17 cellular contexts compared by ENCODE assay signal in the genomic region with DNA sequence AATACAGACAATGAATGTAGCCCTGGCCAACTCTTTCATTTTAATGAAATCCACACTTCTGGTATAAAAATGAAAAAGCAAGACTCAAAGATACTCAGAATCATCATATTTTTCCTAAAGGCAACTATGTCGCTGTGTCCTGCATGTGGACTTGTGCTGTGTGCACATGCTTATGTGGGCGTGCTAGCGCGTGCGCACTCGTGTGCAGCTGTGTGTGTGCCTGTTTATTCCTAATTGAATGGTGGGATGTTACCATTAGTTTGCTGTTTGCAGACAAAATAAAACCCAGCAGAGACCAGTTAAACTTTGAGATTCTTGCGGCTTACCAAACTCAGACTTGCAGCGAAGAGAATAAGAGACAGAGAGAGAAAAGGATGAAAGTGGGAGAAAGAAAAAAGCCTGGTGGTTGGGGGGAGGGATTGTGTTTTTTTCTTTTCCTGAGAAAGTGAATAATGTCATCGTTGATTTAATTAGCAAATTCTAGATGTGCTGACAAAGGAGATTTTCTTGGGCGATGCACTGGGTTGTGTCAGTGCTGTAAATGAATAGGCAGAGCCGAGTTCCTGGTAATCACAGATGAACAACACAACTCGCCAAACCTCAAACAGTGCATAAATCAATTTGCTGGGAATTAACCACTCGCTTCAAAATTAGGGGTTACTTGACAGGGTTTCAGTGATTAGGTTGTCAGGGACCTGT. TPM values are rescaled to one million over a fixed set of nuclear protein-coding genes. Genes with fewer than 3 reads are reported as not detected.
A peak's percentile ranks its signal among the peaks of the same experiment; 100 is the strongest.
DNase-seq lines count a peak whose midpoint lies in the region; ATAC-seq, FAIRE-seq and TF ChIP-seq lines count a peak whose summit lies in the region.
"Had no signal": no experiment of that assay in that cellular context is flagged by ENCODE, and none has a peak within 500 bp of the region (broad histone marks: within the 10 kb centered on the region; RNA-seq: fewer than 3 reads in every experiment).

No MANE protein-coding gene starts in this region.

- peak overlapping the region; percentile 77 for H3K27ac Mint-ChIP-seq in nephron progenitor cell
- H3K27ac Mint-ChIP-seq in stimulated activated naive B cell treated with anti-CD40 and anti-IgM and Interleukin-4, amounts not matched to agents 10 μg/mL and 1 μg/mL and 100 μg/mL, for 72 hours, result no peak overlapping the region

- no peak overlapping the region for H3K4me3 Mint-ChIP-seq in nephron progenitor cell
- H3K4me3 Mint-ChIP-seq in stimulated activated naive B cell treated with anti-CD40 and anti-IgM and Interleukin-4, amounts not matched to agents 10 μg/mL and 1 μg/mL and 100 μg/mL, for 72 hours, result no peak overlapping the region

- H3K27ac ChIP-seq in HepG2 (ENCODE audit: extremely low read length, insufficient read depth, low read length) (no peak overlapping the region), right lobe of liver (no peak overlapping the region)
- H3K27ac ChIP-seq: RWPE1, SJCRH30 had no signal

- CTCF ChIA-PET in HepG2 (lab: Yijun Ruan, JAX; ENCODE audit: low intra/inter-chr PET ratio, low total read pairs), result no interaction called here

- TF ChIP-seq RAD21 in HepG2 (CRISPR knock-in tag; IDR thresholded peaks at IDR 0.05), result no peak

- no peak for FAIRE-seq in HepG2 (lab: Jason Lieb, UNC)
- FAIRE-seq: G401.6 had no signal

- peaks cover 18% of the 10 kb centered on the region for H3K27me3 Mint-ChIP-seq in nephron progenitor cell (ENCODE audit: low read depth, poor library complexity)
- H3K27me3 Mint-ChIP-seq in stimulated activated naive B cell treated with anti-CD40 and anti-IgM and Interleukin-4, amounts not matched to agents 10 μg/mL and 1 μg/mL and 100 μg/mL, for 72 hours, result peaks cover 6 to 23% of the 10 kb centered on the region in 2 donors

- DNase-seq in HepG2 (ENCODE audit: low spot score) (no peak), right lobe of liver (no peak), fibroblast of the conjunctiva (ENCODE audit: low read depth) (peak; percentile 10), nephron progenitor cell (no peak), Right ventricle myocardium superior (no peak), NCI-H446 treated with DMSO at 0.1 percent for 48 hours (lab: John Stamatoyannopoulos, UW) (no peak), lower leg skin (ENCODE audit: low spot score in 2 of 2) (no peak)
- DNase-seq in stimulated activated naive B cell treated with anti-CD40 and anti-IgM and Interleukin-4, amounts not matched to agents 10 μg/mL and 1 μg/mL and 100 μg/mL, for 72 hours, result no peak
- DNase-seq: C1 segment of cervical spinal cord, DND-41, GOT3, KBM-7, NCI-H774 had no signal

- TF ChIP-seq EP300 in HepG2 (IDR thresholded peaks at IDR 0.05; ENCODE audit: low read depth in 2 of 2, low read length in 2 of 2) (no peak), HepG2 (CRISPR knock-in tag; IDR thresholded peaks at IDR 0.05; ENCODE audit: borderline replicate concordance) (no peak)

- TF ChIP-seq CTCF in HepG2 (CRISPR knock-in tag; IDR thresholded peaks at IDR 0.05), result no peak
- no peak for TF ChIP-seq CTCF in right lobe of liver (IDR thresholded peaks at IDR 0.05)
- TF ChIP-seq CTCF in nephron progenitor cell (IDR thresholded peaks at IDR 0.05), result no peak
- TF ChIP-seq CTCF in lower leg skin (IDR thresholded peaks at IDR 0.05), result no peak

- no peak for TF ChIP-seq POLR2A in HepG2 (IDR thresholded peaks at IDR 0.05; ENCODE audit: insufficient read depth in 1 of 2, low read depth in 2 of 2, low read length in 2 of 2)
- no peak for TF ChIP-seq POLR2A in right lobe of liver (IDR thresholded peaks at IDR 0.05)
- TF ChIP-seq POLR2A in lower leg skin (IDR thresholded peaks at IDR 0.05), result no peak

- no peaks in the 10 kb centered on the region for H3K36me3 Mint-ChIP-seq in nephron progenitor cell (ENCODE audit: low read depth)
- no peaks in the 10 kb centered on the region for H3K36me3 Mint-ChIP-seq in stimulated activated naive B cell treated with anti-CD40 and anti-IgM and Interleukin-4, amounts not matched to agents 10 μg/mL and 1 μg/mL and 100 μg/mL, for 72 hours

- H3K4me3 ChIP-seq in HepG2 (replicated peaks in 1 of 3; ENCODE audit: insufficient read depth in 1 of 3, low read depth in 2 of 3, low read length in 3 of 3), result no peak overlapping the region
- no peak overlapping the region for H3K4me3 ChIP-seq in right lobe of liver
- H3K4me3 ChIP-seq in lower leg skin (ENCODE audit: low read depth, poor library complexity, severe bottlenecking), result no peak overlapping the region
- H3K4me3 ChIP-seq: SJCRH30 had no signal

- H3K4me1 ChIP-seq in HepG2 (ENCODE audit: insufficient read depth, low read length), result no peaks in the 10 kb centered on the region
- H3K4me1 ChIP-seq in right lobe of liver, result no peaks in the 10 kb centered on the region

- intact Hi-C loops in HepG2 (cut with micrococcal nuclease; ENCODE audit: unreplicated experiment), result no loop called here
- intact Hi-C loops in right lobe of liver (cut with DNase I), result no loop called here
- intact Hi-C loops in Right ventricle myocardium superior (cut with DNase I), result no loop called here
- intact Hi-C loops in lower leg skin (cut with DNase I; ENCODE audit: low total_unique reads), result no loop called here

- ATAC-seq in HepG2 (no peak), right lobe of liver (no peak), Right ventricle myocardium superior (ENCODE audit: poor library complexity) (no peak)
- no peak for ATAC-seq in stimulated activated naive B cell treated with anti-CD40 and anti-IgM and Interleukin-4, amounts not matched to agents 10 μg/mL and 1 μg/mL and 100 μg/mL, for 72 hours (replicated peaks)

- H3K9ac ChIP-seq in HepG2 (ENCODE audit: insufficient read depth, low read depth, low read length), result no peak overlapping the region

- H3K36me3 ChIP-seq in HepG2 (replicated peaks in 1 of 2; ENCODE audit: control insufficient read depth in 1 of 2, insufficient read depth in 2 of 2, low read length in 2 of 2), result no peaks in the 10 kb centered on the region
- H3K36me3 ChIP-seq in right lobe of liver, result no peaks in the 10 kb centered on the region
- H3K36me3 ChIP-seq: SJCRH30 had no signal

- in situ Hi-C loops in HepG2 (cut with HindIII; ENCODE audit: extremely low pct_ligation_motif_present, low pct_unique_long_range_greater_than_20kb), result no loop called here

- no peaks in the 10 kb centered on the region for H3K9me3 Mint-ChIP-seq in nephron progenitor cell
- H3K9me3 Mint-ChIP-seq in stimulated activated naive B cell treated with anti-CD40 and anti-IgM and Interleukin-4, amounts not matched to agents 10 μg/mL and 1 μg/mL and 100 μg/mL, for 72 hours, result peaks cover 0 to 5% of the 10 kb centered on the region in 2 donors

- BruUV-seq in HepG2 (replicated peaks; lab: Mats Ljungman, UMichigan), result no TSS peak

- no peaks in the 10 kb centered on the region for H4K20me1 ChIP-seq in HepG2 (ENCODE audit: insufficient read depth, low read length)

- no peaks in the 10 kb centered on the region for H3K79me2 ChIP-seq in HepG2 (ENCODE audit: insufficient read depth, low read length)

- POLR2A ChIA-PET in HepG2 (lab: Yijun Ruan, JAX), result no interaction called here

- no peak overlapping the region for H2AFZ ChIP-seq in HepG2 (ENCODE audit: low read length)

- peaks cover 50% of the 10 kb centered on the region for H3K4me1 Mint-ChIP-seq in nephron progenitor cell
- no peaks in the 10 kb centered on the region for H3K4me1 Mint-ChIP-seq in stimulated activated naive B cell treated with anti-CD40 and anti-IgM and Interleukin-4, amounts not matched to agents 10 μg/mL and 1 μg/mL and 100 μg/mL, for 72 hours

- no peaks in the 10 kb centered on the region for H3K9me3 ChIP-seq in HepG2 (ENCODE audit: low read length)
- H3K9me3 ChIP-seq in right lobe of liver, result no peaks in the 10 kb centered on the region
- H3K9me3 ChIP-seq: SJCRH30 had no signal

- no peak overlapping the region for H3K4me2 ChIP-seq in HepG2 (ENCODE audit: low read depth, low read length)

- H3K27me3 ChIP-seq in HepG2 (ENCODE audit: control insufficient read depth in 1 of 2, insufficient read depth in 2 of 2, low read length in 2 of 2), result peaks cover 1 to 15% of the 10 kb centered on the region in 2 experiments; a peak in 2 of 5 replicates
- H3K27me3 ChIP-seq in right lobe of liver, result no peaks in the 10 kb centered on the region
- H3K27me3 ChIP-seq: SJCRH30 had no signal

- WGBS in HepG2 (ENCODE audit: low lambda C conversion rate), result 57% methylated on average over 13 of the region's 13 CpGs
- 84% methylated on average over 13 of the region's 13 CpGs for WGBS in right lobe of liver (ENCODE audit: insufficient coverage, low coverage, low lambda C conversion rate, missing lambda C conversion rate)
- WGBS in lower leg skin, 2 donors, result 54 to 64% methylated on average over 13 of the region's 13 CpGs

RNA-seq across cellular contexts. Expression of a gene that starts 49.4 kb away (rescaled TPM):
- not detected in 2 replicates for total RNA-seq in HepG2 (2016; rRNA removed; fragmentation: Illumina TruSeq; extraction: Trizol)
- total RNA-seq in HepG2 (2016; cell fraction: cytosol; rRNA removed; fragmentation: Illumina TruSeq; extraction: Trizol; ENCODE audit: low read depth), result not detected in 2 replicates
- not detected in 2 replicates for total RNA-seq in HepG2 (2016; cell fraction: insoluble cytoplasmic fraction; rRNA removed; fragmentation: Illumina TruSeq; extraction: Trizol)
- total RNA-seq in HepG2 (2016; cell fraction: membrane; rRNA removed; fragmentation: Illumina TruSeq; extraction: Trizol), result not detected in 2 replicates
- not detected in 2 replicates for total RNA-seq in HepG2 (2016; cell fraction: nucleus; rRNA removed; fragmentation: Illumina TruSeq; extraction: Trizol)
- polyA plus RNA-seq in HepG2 (2011; rRNA removed), result not detected in 2 replicates
- not detected in 2 replicates for polyA plus RNA-seq in HepG2 (2011; cell fraction: cytosol; rRNA removed)
- not detected in 2 replicates for polyA plus RNA-seq in HepG2 (2011; cell fraction: nucleus; rRNA removed)
- polyA plus RNA-seq in HepG2 (2012), result not detected in 2 replicates
- not detected in 2 replicates for polyA plus RNA-seq in HepG2 (2016; cell fraction: cytosol; fragmentation: Illumina TruSeq; extraction: Trizol; ENCODE audit: low read depth)
- polyA plus RNA-seq in HepG2 (2016; cell fraction: insoluble cytoplasmic fraction; fragmentation: Illumina TruSeq; extraction: Trizol; ENCODE audit: low read depth), result not detected in 2 replicates
- not detected in 2 replicates for polyA plus RNA-seq in HepG2 (2016; cell fraction: membrane; fragmentation: Illumina TruSeq; extraction: Trizol; ENCODE audit: low read depth)
- not detected in 2 replicates for polyA plus RNA-seq in HepG2 (2016; cell fraction: nucleus; fragmentation: Illumina TruSeq; extraction: Trizol; ENCODE audit: insufficient read depth, low read depth)
- polyA minus RNA-seq in HepG2 (2011; rRNA and poly(A)+ RNA removed; ENCODE audit: low replicate concordance), result not detected in 2 replicates
- not detected in 2 replicates for polyA minus RNA-seq in HepG2 (2011; cell fraction: cytosol; rRNA and poly(A)+ RNA removed)
- polyA minus RNA-seq in HepG2 (2011; cell fraction: nucleus; rRNA and poly(A)+ RNA removed), result not detected in 2 replicates
- not detected for total RNA-seq in right lobe of liver
- not detected for total RNA-seq in Right ventricle myocardium superior
- not detected for total RNA-seq in lower leg skin
- total RNA-seq: A172, SJCRH30 had no signal
